Comparison of ENCODE assay signal across 8 cellular contexts in genomic region chr3:50340404-50341329, GRCh38. TPM values are rescaled to one million over a fixed set of nuclear protein-coding genes. Genes with fewer than 3 reads are reported as not detected.
DNase-seq lines count a peak whose midpoint lies in the region; ATAC-seq and TF ChIP-seq lines count a peak whose summit lies in the region.

A gene with protein sequence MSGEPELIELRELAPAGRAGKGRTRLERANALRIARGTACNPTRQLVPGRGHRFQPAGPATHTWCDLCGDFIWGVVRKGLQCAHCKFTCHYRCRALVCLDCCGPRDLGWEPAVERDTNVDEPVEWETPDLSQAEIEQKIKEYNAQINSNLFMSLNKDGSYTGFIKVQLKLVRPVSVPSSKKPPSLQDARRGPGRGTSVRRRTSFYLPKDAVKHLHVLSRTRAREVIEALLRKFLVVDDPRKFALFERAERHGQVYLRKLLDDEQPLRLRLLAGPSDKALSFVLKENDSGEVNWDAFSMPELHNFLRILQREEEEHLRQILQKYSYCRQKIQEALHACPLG (minus strand): TSS chr3:50340836. CDS start chr3:50340805, 31 bp downstream.

- intact Hi-C loops in T-helper 1 cell treated with Interleukin-12 subunit alpha and Interleukin-12 subunit beta and Interleukin-4 antibody, amounts not matched to agents 30 ng/mL and 1 ng/mL, for 36 hours (cut with micrococcal nuclease): loop anchor here (1.0 kb wide), 1 partner anchor 10 kb away; the partner anchor contains the start of genes CYB561D2 and NPRL2

- TF ChIP-seq CTCF in brain (conservative IDR thresholded peaks at IDR 0.05): no peak

- DNase-seq in A172 (ENCODE audit: low spot score) (no peak), immature natural killer cell (peak; percentile 94 to 95 (median 94)), COLO829 (ENCODE audit: low spot score) (no peak)
- peak; percentile 89 for DNase-seq in stimulated activated CD4-positive, alpha-beta T cell treated with anti-CD3 and anti-CD28 coated beads, Interleukin-15, amount 100 ng/mL, for 24 hours

- H3K4me1 Mint-ChIP-seq in brain (peaks cover 37% of the 10 kb centered on the region), immature natural killer cell (peaks cover 65 to 69% of the 10 kb centered on the region in 2 donors)

- peak within 1 kb of the TSS in 3 of 5 experiments; percentile 73 to 99 (median 96) for H3K27ac Mint-ChIP-seq in brain
- H3K27ac Mint-ChIP-seq in immature natural killer cell: peak within 1 kb of the TSS; percentile 93 to 99 (median 97)

- H3K9me3 Mint-ChIP-seq in brain: peaks cover 0 to 8% (median 0%) of the 10 kb centered on the region in 5 experiments
- no peaks in the 10 kb centered on the region for H3K9me3 Mint-ChIP-seq in immature natural killer cell

- H3K4me3 Mint-ChIP-seq in brain (peak within 1 kb of the TSS; percentile 60 to 96 (median 89)), immature natural killer cell (peak within 1 kb of the TSS; percentile 90 to 99 (median 98))

- ATAC-seq in GM21723 (IDR thresholded peaks at IDR 0.05; ENCODE audit: unreplicated experiment) (peak; percentile 26), GM19035 (IDR thresholded peaks at IDR 0.05; ENCODE audit: unreplicated experiment) (no peak)

- peaks cover 62% of the 10 kb centered on the region for H3K27me3 Mint-ChIP-seq in brain
- peaks cover 16 to 37% (median 31%) of the 10 kb centered on the region in 3 donors for H3K27me3 Mint-ChIP-seq in immature natural killer cell (ENCODE audit: low read depth in 3 of 3)

- H3K36me3 Mint-ChIP-seq in brain: peaks cover 5% of the 10 kb centered on the region
- peaks cover 9 to 22% (median 10%) of the 10 kb centered on the region in 3 donors for H3K36me3 Mint-ChIP-seq in immature natural killer cell

RNA-seq across cellular contexts. Expression of the gene that starts here (rescaled TPM):
- 12.9 and 16.9 TPM in 2 replicates for total RNA-seq in A172 (2014; rRNA removed; shearing (Covaris generic))
- 70.3 and 70.4 TPM in 2 replicates for total RNA-seq in T-helper 1 cell treated with Interleukin-12 subunit alpha and Interleukin-12 subunit beta and Interleukin-4 antibody, amounts not matched to agents 30 ng/mL and 1 ng/mL, for 36 hours
- polyA plus RNA-seq in brain (ENCODE audit: insufficient read depth, low read depth, low replicate concordance) (25.5 TPM), immature natural killer cell (100 to 1,000 TPM; 172 to 253 (median 187) TPM)

Comparison
In these comparisons a context has a peak if more than half of its experiments do, and no peak if none do; other contexts are left out.
1. DNase-seq: peak in immature natural killer cell (3 of 3) and stimulated activated CD4-positive, alpha-beta T cell treated with anti-CD3 and anti-CD28 coated beads, Interleukin-15, amount 100 ng/mL, for 24 hours (single experiment); none in A172 (single experiment) and COLO829 (single experiment).